8 cellular contexts compared by ENCODE assay signal in the genomic region with DNA sequence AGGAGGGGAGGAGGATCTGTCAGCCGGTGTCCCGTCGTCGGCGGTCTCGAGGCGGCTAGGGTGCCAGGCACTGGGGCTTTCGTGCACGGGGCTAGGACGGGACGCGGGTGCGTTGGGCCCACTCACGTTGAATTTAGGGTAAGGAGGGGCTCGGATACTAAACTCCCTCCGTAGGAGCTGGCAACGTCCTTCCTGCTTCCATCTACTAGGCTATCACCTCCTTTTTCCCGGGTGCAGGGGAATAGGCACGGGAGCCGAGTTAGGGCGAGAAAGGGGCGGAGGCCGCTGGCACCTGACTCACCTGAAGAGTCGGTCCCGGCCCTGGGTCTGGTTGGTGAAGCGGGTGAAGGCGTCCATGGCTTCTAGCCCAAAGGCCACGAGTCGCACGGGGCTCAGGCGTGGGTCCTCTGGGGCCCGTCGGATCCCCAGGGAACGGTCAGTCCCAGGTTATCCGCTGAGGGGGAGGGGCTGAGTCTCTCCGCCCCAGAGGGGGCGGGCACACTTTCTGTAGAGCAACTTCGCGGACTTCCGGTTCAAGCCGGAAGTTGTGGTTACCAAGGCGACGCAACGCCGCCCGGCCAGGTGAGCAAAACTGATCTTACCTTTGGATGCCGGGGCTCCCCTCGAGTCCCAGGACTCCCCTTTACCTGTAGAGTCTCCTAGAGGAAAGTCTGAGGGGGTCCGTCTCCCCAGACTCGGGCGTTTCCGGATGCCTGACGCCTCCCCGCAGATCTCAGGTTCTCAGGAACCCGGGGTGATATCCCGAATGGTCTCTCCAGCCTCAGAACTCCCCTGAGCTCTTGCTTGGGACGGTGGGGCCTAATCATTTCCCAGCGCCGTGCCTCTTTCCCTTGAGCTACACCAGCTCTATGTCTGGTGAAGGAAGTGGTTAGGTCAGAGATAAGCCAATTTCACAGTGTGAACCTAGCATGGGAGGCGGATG. TPM values are rescaled to one million over a fixed set of nuclear protein-coding genes. Genes with fewer than 3 reads are reported as not detected.
DNase-seq lines count a peak whose midpoint lies in the region; ATAC-seq and TF ChIP-seq lines count a peak whose summit lies in the region.

A gene with protein sequence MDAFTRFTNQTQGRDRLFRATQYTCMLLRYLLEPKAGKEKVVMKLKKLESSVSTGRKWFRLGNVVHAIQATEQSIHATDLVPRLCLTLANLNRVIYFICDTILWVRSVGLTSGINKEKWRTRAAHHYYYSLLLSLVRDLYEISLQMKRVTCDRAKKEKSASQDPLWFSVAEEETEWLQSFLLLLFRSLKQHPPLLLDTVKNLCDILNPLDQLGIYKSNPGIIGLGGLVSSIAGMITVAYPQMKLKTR (minus strand): TSS at position 479 of the 943 bp plus-strand sequence. CDS start 122 bp downstream, at position 357.
A gene (plus strand): TSS at position 536 of the 943 bp plus-strand sequence. CDS start 10,936 bp downstream, outside the sequence.

- H3K9me3 ChIP-seq in RWPE2 (ENCODE audit: severe bottlenecking), result no peaks in the 10 kb centered on the region

- H3K27ac Mint-ChIP-seq in IgD-negative memory B cell, result peak within 1 kb of the TSS; percentile 51 to 87 (median 71)
- no peak within 1 kb of the TSS for H3K27ac Mint-ChIP-seq in neural crest cell (ENCODE audit: unreplicated experiment)
- H3K27ac Mint-ChIP-seq in stimulated activated naive CD8-positive, alpha-beta T cell treated with anti-CD3 and anti-CD28 coated beads, Interleukin-15, Interleukin-2, amounts not matched to agents 100 ng/mL and 50 ng/mL, for 24 hours, result peak within 1 kb of the TSS; percentile 40

- H3K4me3 Mint-ChIP-seq in IgD-negative memory B cell, result peak within 1 kb of the TSS; percentile 91 to 97 (median 96)
- H3K4me3 Mint-ChIP-seq in neural crest cell, result peak within 1 kb of the TSS; percentile 93
- H3K4me3 Mint-ChIP-seq in stimulated activated naive CD8-positive, alpha-beta T cell treated with anti-CD3 and anti-CD28 coated beads, Interleukin-15, Interleukin-2, amounts not matched to agents 100 ng/mL and 50 ng/mL, for 24 hours, result peak within 1 kb of the TSS; percentile 86

- peak within 1 kb of the TSS; percentile 64 for H3K4me3 ChIP-seq in RWPE2 (ENCODE audit: severe bottlenecking)

- H3K36me3 Mint-ChIP-seq in IgD-negative memory B cell (no peaks in the 10 kb centered on the region), neural crest cell (ENCODE audit: low read depth) (peaks cover 1% of the 10 kb centered on the region)
- no peaks in the 10 kb centered on the region for H3K36me3 Mint-ChIP-seq in stimulated activated naive CD8-positive, alpha-beta T cell treated with anti-CD3 and anti-CD28 coated beads, Interleukin-15, Interleukin-2, amounts not matched to agents 100 ng/mL and 50 ng/mL, for 24 hours (ENCODE audit: low read depth)

- DNase-seq in DMS153 treated with DMSO at 0.1 percent for 48 hours (lab: John Stamatoyannopoulos, UW; ENCODE audit: unreplicated experiment) (peak; percentile 37), RWPE2 (ENCODE audit: low spot score) (peak; percentile 88), foreskin keratinocyte (peak; percentile 59 to 74), neural crest cell (ENCODE audit: low read depth, low spot score) (peak; percentile 68)
- peak; percentile 65 for DNase-seq in activated effector memory CD4-positive, alpha-beta T cell treated with Interleukin-2 at 50 U/mL for 16 hours

- H3K27me3 Mint-ChIP-seq in IgD-negative memory B cell, result no peaks in the 10 kb centered on the region
- peaks cover 45% of the 10 kb centered on the region for H3K27me3 Mint-ChIP-seq in neural crest cell (ENCODE audit: low read depth)
- no peaks in the 10 kb centered on the region for H3K27me3 Mint-ChIP-seq in stimulated activated naive CD8-positive, alpha-beta T cell treated with anti-CD3 and anti-CD28 coated beads, Interleukin-15, Interleukin-2, amounts not matched to agents 100 ng/mL and 50 ng/mL, for 24 hours

- H3K27me3 ChIP-seq in RWPE2 (ENCODE audit: insufficient read depth, poor library complexity, severe bottlenecking) (no peaks in the 10 kb centered on the region), foreskin keratinocyte (no peaks in the 10 kb centered on the region)

- ATAC-seq in GM21576 (IDR thresholded peaks at IDR 0.05; ENCODE audit: unreplicated experiment), result peak; percentile 89
- ATAC-seq in RWPE2 (ENCODE audit: low read depth), result peak; percentile 95
- peak; percentile 92 for ATAC-seq in foreskin keratinocyte

- H3K9me3 Mint-ChIP-seq in IgD-negative memory B cell, result peaks cover 0 to 2% (median 0%) of the 10 kb centered on the region in 3 donors
- no peaks in the 10 kb centered on the region for H3K9me3 Mint-ChIP-seq in neural crest cell
- H3K9me3 Mint-ChIP-seq in stimulated activated naive CD8-positive, alpha-beta T cell treated with anti-CD3 and anti-CD28 coated beads, Interleukin-15, Interleukin-2, amounts not matched to agents 100 ng/mL and 50 ng/mL, for 24 hours, result no peaks in the 10 kb centered on the region

- peak within 1 kb of the TSS; percentile 3 for H3K27ac ChIP-seq in RWPE2 (ENCODE audit: poor library complexity, severe bottlenecking)
- H3K27ac ChIP-seq in foreskin keratinocyte, result no peak within 1 kb of the TSS

- TF ChIP-seq CTCF in RWPE2 (IDR thresholded peaks at IDR 0.05; ENCODE audit: poor library complexity, severe bottlenecking) (no peak), foreskin keratinocyte (conservative IDR thresholded peaks at IDR 0.05) (no peak), neural crest cell (conservative IDR thresholded peaks at IDR 0.05) (no peak)

- peaks cover 6% of the 10 kb centered on the region for H3K36me3 ChIP-seq in RWPE2 (ENCODE audit: low read depth)

- H3K4me1 ChIP-seq in RWPE2 (ENCODE audit: insufficient read depth, poor library complexity, severe bottlenecking) (no peaks in the 10 kb centered on the region), foreskin keratinocyte (no peaks in the 10 kb centered on the region)

- peaks cover 6 to 7% (median 6%) of the 10 kb centered on the region in 3 donors for H3K4me1 Mint-ChIP-seq in IgD-negative memory B cell
- H3K4me1 Mint-ChIP-seq in neural crest cell, result peaks cover 20% of the 10 kb centered on the region
- peaks cover 16% of the 10 kb centered on the region for H3K4me1 Mint-ChIP-seq in stimulated activated naive CD8-positive, alpha-beta T cell treated with anti-CD3 and anti-CD28 coated beads, Interleukin-15, Interleukin-2, amounts not matched to agents 100 ng/mL and 50 ng/mL, for 24 hours (ENCODE audit: low read depth)

RNA-seq across cellular contexts. Expression of the first gene that starts in this region (rescaled TPM):
- 1.3 TPM for polyA plus RNA-seq in IgD-negative memory B cell
- total RNA-seq in foreskin keratinocyte, result 4.2 and 5.5 TPM in 2 replicates
- polyA plus RNA-seq in foreskin keratinocyte, result 3.9 and 4.2 TPM in 2 replicates
- total RNA-seq in neural crest cell, result 7.2 and 7.9 TPM in 2 replicates

RNA-seq across cellular contexts. Expression of the second gene that starts in this region (rescaled TPM):
- polyA plus RNA-seq in IgD-negative memory B cell (not detected), foreskin keratinocyte (not detected in 2 replicates)
- total RNA-seq in foreskin keratinocyte (not detected in 2 replicates), neural crest cell (0.20 TPM in 1 of 2 replicates, not detected in the other)

Comparison
In these comparisons a context has a peak if more than half of its experiments do, and no peak if none do; other contexts are left out.
1. DNase-seq: peak in every context shown above with its lines; median percentile 88 in RWPE2; 68 in neural crest cell; 66 in foreskin keratinocyte; 65 in activated effector memory CD4-positive, alpha-beta T cell treated with Interleukin-2 at 50 U/mL for 16 hours; 37 in DMS153 treated with DMSO at 0.1 percent for 48 hours.